In genomic region chr20:33882481-33882880, GRCh38 we compare ENCODE assay signal across 20 cellular contexts.
DNase-seq lines count a peak whose midpoint lies in the region; ATAC-seq and TF ChIP-seq lines count a peak whose summit lies in the region.
"Had no signal": no experiment of that assay in that cellular context is flagged by ENCODE, and none has a peak within 500 bp of the region (broad histone marks: within the 10 kb centered on the region; RNA-seq: fewer than 3 reads in every experiment).

No MANE protein-coding gene starts in this region.

- H3K27me3 Mint-ChIP-seq in WTC11 (ENCODE audit: low read depth), result no peaks in the 10 kb centered on the region; the same call in 1 of the 2 replicates

- H3K23ac ChIP-seq in mesenchymal stem cell (ENCODE audit: low read length in 2 of 2), result no peak overlapping the region

- no peak overlapping the region for H2BK120ac ChIP-seq in mesenchymal stem cell (ENCODE audit: low read depth, low read length)

- no peaks in the 10 kb centered on the region for H3K4me1 Mint-ChIP-seq in WTC11

- peak overlapping the region; percentile 35 for H3K4me2 ChIP-seq in MM.1S (ENCODE audit: low read depth, low read length)
- no peak overlapping the region for H3K4me2 ChIP-seq in mesenchymal stem cell (ENCODE audit: low read length, poor library complexity, severe bottlenecking)
- H3K4me2 ChIP-seq in osteoblast (ENCODE audit: insufficient read depth, low read length), result no peak overlapping the region
- H3K4me2 ChIP-seq: BLaER1 treated with 17β-estradiol and CSF1 and Interleukin-3, amounts not matched to agents 10 nM and 100 nM had no signal

- H3K79me1 ChIP-seq in mesenchymal stem cell (replicated peaks; ENCODE audit: low read length, poor library complexity, severe bottlenecking), result no peaks in the 10 kb centered on the region

- no peak overlapping the region for H3K14ac ChIP-seq in mesenchymal stem cell (ENCODE audit: low read length in 2 of 2)

- no peak for TF ChIP-seq CTCF in MM.1S (IDR thresholded peaks at IDR 0.05; ENCODE audit: low read length)
- TF ChIP-seq CTCF in WTC11 (IDR thresholded peaks at IDR 0.05), result no peak
- no peak for TF ChIP-seq CTCF in omental fat pad (IDR thresholded peaks at IDR 0.05)
- no peak for TF ChIP-seq CTCF in osteoblast (IDR thresholded peaks at IDR 0.05; ENCODE audit: extremely low read depth, low read depth, low read length)

- no peak overlapping the region for H3K18ac ChIP-seq in mesenchymal stem cell (ENCODE audit: low read depth in 1 of 2, low read length in 2 of 2)

- H3K36me3 Mint-ChIP-seq in WTC11, result peaks cover 2% of the 10 kb centered on the region; the same call in 1 of the 2 replicates

- ATAC-seq in WTC11 (no peak), omental fat pad (ENCODE audit: low FRiP score) (no peak), HG03280 (IDR thresholded peaks at IDR 0.05; ENCODE audit: unreplicated experiment) (no peak)
- ATAC-seq: SK-N-SH treated with all-trans-retinoic acid at 6 μM for 48 hours had no signal

- no peak overlapping the region for H3K27ac Mint-ChIP-seq in WTC11
- H3K27ac Mint-ChIP-seq: CD8-positive, alpha-beta memory T cell had no signal

- H3K9me2 ChIP-seq in MM.1S (replicated peaks; ENCODE audit: insufficient read depth, low read length), result no peaks in the 10 kb centered on the region

- no peak overlapping the region for H2AK5ac ChIP-seq in mesenchymal stem cell (ENCODE audit: low read length, severe bottlenecking)

- no peaks in the 10 kb centered on the region for H4K20me1 ChIP-seq in MM.1S (ENCODE audit: insufficient read depth, low read length)
- no peaks in the 10 kb centered on the region for H4K20me1 ChIP-seq in osteoblast (ENCODE audit: insufficient read depth, low read length)
- H4K20me1 ChIP-seq: BLaER1 treated with 17β-estradiol and CSF1 and Interleukin-3, amounts not matched to agents 10 nM and 100 nM had no signal

- peaks cover 52% of the 10 kb centered on the region for H3K4me1 ChIP-seq in MM.1S (ENCODE audit: low read length)
- no peaks in the 10 kb centered on the region for H3K4me1 ChIP-seq in mesenchymal stem cell (ENCODE audit: control insufficient read depth, insufficient read depth, low read depth, low read length)
- no peaks in the 10 kb centered on the region for H3K4me1 ChIP-seq in osteoblast (ENCODE audit: insufficient read depth, low read length)
- H3K4me1 ChIP-seq: BLaER1 treated with 17β-estradiol and CSF1 and Interleukin-3, amounts not matched to agents 10 nM and 100 nM had no signal

- H2AFZ ChIP-seq in MM.1S (ENCODE audit: low read length), result no peak overlapping the region
- no peak overlapping the region for H2AFZ ChIP-seq in mesenchymal stem cell (ENCODE audit: low read depth, low read length)
- no peak overlapping the region for H2AFZ ChIP-seq in osteoblast (ENCODE audit: low read length)

- no peaks in the 10 kb centered on the region for H3K27me3 ChIP-seq in MM.1S (replicated peaks; ENCODE audit: insufficient read depth, low read length)
- H3K27me3 ChIP-seq in mesenchymal stem cell (ENCODE audit: control insufficient read depth in 1 of 2, insufficient read depth in 1 of 2, low read length in 2 of 2), result peaks cover 3 to 17% of the 10 kb centered on the region in 2 experiments
- H3K27me3 ChIP-seq in osteoblast (ENCODE audit: insufficient read depth, low read length), result no peaks in the 10 kb centered on the region
- H3K27me3 ChIP-seq: BLaER1 treated with 17β-estradiol and CSF1 and Interleukin-3, amounts not matched to agents 10 nM and 100 nM had no signal

- H3K4me3 Mint-ChIP-seq in WTC11, result no peak overlapping the region
- H3K4me3 Mint-ChIP-seq: CD8-positive, alpha-beta memory T cell had no signal

- no peak overlapping the region for H4K8ac ChIP-seq in mesenchymal stem cell (ENCODE audit: low read length)

- H3K36me3 ChIP-seq in MM.1S (replicated peaks; ENCODE audit: insufficient read depth, low read length) (no peaks in the 10 kb centered on the region), mesenchymal stem cell (ENCODE audit: control insufficient read depth in 1 of 2, insufficient read depth in 2 of 2, low read depth in 1 of 2, low read length in 2 of 2) (no peaks in the 10 kb centered on the region), osteoblast (ENCODE audit: insufficient read depth, low read length) (no peaks in the 10 kb centered on the region)
- H3K36me3 ChIP-seq: BLaER1 treated with 17β-estradiol and CSF1 and Interleukin-3, amounts not matched to agents 10 nM and 100 nM had no signal

- H2BK5ac ChIP-seq in mesenchymal stem cell (ENCODE audit: low read depth, low read length, poor library complexity, severe bottlenecking), result no peak overlapping the region

- H3K4ac ChIP-seq in mesenchymal stem cell (ENCODE audit: low read depth in 1 of 2, low read length in 2 of 2), result no peak overlapping the region

- H3K4me3 ChIP-seq in MM.1S (ENCODE audit: low read length), result no peak overlapping the region
- no peak overlapping the region for H3K4me3 ChIP-seq in mesenchymal stem cell (ENCODE audit: insufficient read depth in 1 of 2, low read depth in 1 of 2, low read length in 2 of 2)
- no peak overlapping the region for H3K4me3 ChIP-seq in osteoblast (ENCODE audit: insufficient read depth, low read length)
- H3K4me3 ChIP-seq: BLaER1 treated with 17β-estradiol and CSF1 and Interleukin-3, amounts not matched to agents 10 nM and 100 nM had no signal

- POLR2A ChIA-PET in WTC11 (lab: Charles Lee), result no interaction called here

- peak overlapping the region; percentile 10 for H4K91ac ChIP-seq in mesenchymal stem cell (ENCODE audit: low read length)

- DNase-seq in MM.1S (peak; percentile 50), WTC11 (ENCODE audit: low spot score) (no peak), mesenchymal stem cell (no peak), omental fat pad (ENCODE audit: low spot score) (no peak), osteoblast (ENCODE audit: insufficient read length, low spot score, missing footprints) (no peak)
- DNase-seq in stimulated activated naive CD4-positive, alpha-beta T cell (lab: John Stamatoyannopoulos, UW), result no peak
- DNase-seq: CD8-positive, alpha-beta memory T cell; HCEC 1CT; Karpas-422; NCI-H1048; NCI-H1436 treated with DMSO at 0.1 percent for 48 hours; NCI-H2029; NCI-H446; NCI-H526 treated with DMSO at 0.1 percent for 48 hours; OCI-M1; SHP77 treated with DMSO at 0.1 percent for 48 hours; T-helper 1 cell had no signal

- H3K9me3 Mint-ChIP-seq in WTC11, result peaks cover 22% of the 10 kb centered on the region

- CTCF ChIA-PET in WTC11 (lab: Charles Lee), result interaction anchor here (1.1 to 1.3 kb wide), 3 partner anchors 19 to 33 kb away, joined by 3 to 5 read pairs (median 4); no protein-coding TSS in a partner anchor

- peak overlapping the region; percentile 97 for H3K27ac ChIP-seq in MM.1S (ENCODE audit: low read length)
- no peak overlapping the region for H3K27ac ChIP-seq in mesenchymal stem cell (ENCODE audit: low read length, poor library complexity, severe bottlenecking)
- no peak overlapping the region for H3K27ac ChIP-seq in osteoblast (ENCODE audit: low read depth, low read length)
- H3K27ac ChIP-seq: BLaER1 treated with 17β-estradiol and CSF1 and Interleukin-3, amounts not matched to agents 10 nM and 100 nM had no signal

- H3F3A ChIP-seq in MM.1S (ENCODE audit: insufficient read depth, low read length), result peaks cover 46% of the 10 kb centered on the region

- 78% methylated on average over 10 of the region's 10 CpGs for WGBS in mesenchymal stem cell

- no peak overlapping the region for H2BK12ac ChIP-seq in mesenchymal stem cell (ENCODE audit: low read length in 2 of 2)

- no peaks in the 10 kb centered on the region for H3K9me3 ChIP-seq in MM.1S (replicated peaks; ENCODE audit: insufficient read depth, low read length)
- H3K9me3 ChIP-seq in mesenchymal stem cell (ENCODE audit: control insufficient read depth, low read length), result peaks cover 19% of the 10 kb centered on the region
- H3K9me3 ChIP-seq in osteoblast (ENCODE audit: low read depth, low read length), result no peaks in the 10 kb centered on the region

- no peak overlapping the region for H2BK15ac ChIP-seq in mesenchymal stem cell (ENCODE audit: low read depth, poor library complexity, severe bottlenecking)

- H3K9ac ChIP-seq in MM.1S (ENCODE audit: low read length), result peak overlapping the region; percentile 69
- H3K9ac ChIP-seq in mesenchymal stem cell (ENCODE audit: low read length), result no peak overlapping the region
- H3K9ac ChIP-seq: BLaER1 treated with 17β-estradiol and CSF1 and Interleukin-3, amounts not matched to agents 10 nM and 100 nM had no signal

- H3K79me2 ChIP-seq in MM.1S (ENCODE audit: low read length), result peaks cover 3% of the 10 kb centered on the region; the same call in 1 of the 2 replicates
- no peaks in the 10 kb centered on the region for H3K79me2 ChIP-seq in osteoblast (ENCODE audit: insufficient read depth, low read length)

TF ChIP-seq in WTC11, 78 proteins besides CTCF, POLR2A, EP300 and RAD21:
- no peak for TF ChIP-seq NR2C2 (CRISPR knock-in tag; IDR thresholded peaks at IDR 0.05)
- 0 out of 2 replicates have a peak, but pooled peaks have one; percentile 11 for TF ChIP-seq ZNF121 (CRISPR knock-in tag; IDR thresholded peaks at IDR 0.05)
